Comparison of ENCODE assay signal across 18 cellular contexts in genomic region chr11:82105331-82105992, GRCh38.
"Had no signal": no experiment of that assay in that cellular context is flagged by ENCODE, and none has a peak within 500 bp of the region (broad histone marks: within the 10 kb centered on the region; RNA-seq: fewer than 3 reads in every experiment).

No MANE protein-coding gene starts in this region.

- H3K9me3 ChIP-seq: body of pancreas, esophagus muscularis mucosa, mucosa of descending colon, vagina had no signal

- ATAC-seq: activated CD8-positive, alpha-beta T cell treated with anti-CD3 and anti-CD28 coated beads for 36 hours; activated naive CD4-positive, alpha-beta T cell treated with anti-CD3 and anti-CD28 coated beads, Interleukin-2, amount 50 U/mL, for 72 hours; activated T-cell treated with anti-CD3 and anti-CD28 coated beads, Interleukin-2, amount 50 U/mL, for 4 hours; body of pancreas; left ventricle myocardium superior; mucosa of descending colon; naive thymus-derived CD8-positive, alpha-beta T cell; stimulated activated effector memory CD8-positive, alpha-beta T cell treated with anti-CD3 and anti-CD28 coated beads, Interleukin-12 subunit alpha, Interleukin-12 subunit beta, amount 100 ng/mL, for 72 hours had no signal

- H3K79me2 ChIP-seq: hepatocyte, parathyroid adenoma had no signal

- H2AFZ ChIP-seq: hepatocyte, parathyroid adenoma had no signal

- H3K27me3 ChIP-seq: body of pancreas, esophagus muscularis mucosa, hepatocyte, tibial nerve, vagina had no signal

- H3K36me3 ChIP-seq: esophagus muscularis mucosa, tibial nerve, vagina had no signal

- DNase-seq: activated B cell treated with CpG ODN at 0.5 μM for 24 hours; activated CD4-positive, alpha-beta T cell treated with anti-CD3 and anti-CD28 coated beads for 48 hours; activated CD8-positive, alpha-beta T cell treated with anti-CD3 and anti-CD28 coated beads for 36 hours; activated effector memory CD4-positive, alpha-beta T cell treated with anti-CD3 and anti-CD28 coated beads, Interleukin-2, amount 50 U/mL, for 16 hours; activated T-cell treated with anti-CD3 and anti-CD28 coated beads, Interleukin-2, amount 50 U/mL, for 4 hours; body of pancreas; left ventricle myocardium superior; mucosa of descending colon; naive thymus-derived CD8-positive, alpha-beta T cell; retina had no signal

- H3K4me2 ChIP-seq: hepatocyte had no signal

- H3K4me3 ChIP-seq: body of pancreas, coronary artery, esophagus muscularis mucosa, hepatocyte, mucosa of descending colon, tibial nerve, vagina had no signal

- H3K4me1 ChIP-seq: body of pancreas, esophagus muscularis mucosa, parathyroid adenoma, vagina had no signal

- H3K9ac ChIP-seq: parathyroid adenoma had no signal

- H3K27ac ChIP-seq: body of pancreas, coronary artery, esophagus muscularis mucosa, hepatocyte, parathyroid adenoma, tibial nerve, vagina had no signal
